ENCODE assay signal across 29 cellular contexts in the genomic region with DNA sequence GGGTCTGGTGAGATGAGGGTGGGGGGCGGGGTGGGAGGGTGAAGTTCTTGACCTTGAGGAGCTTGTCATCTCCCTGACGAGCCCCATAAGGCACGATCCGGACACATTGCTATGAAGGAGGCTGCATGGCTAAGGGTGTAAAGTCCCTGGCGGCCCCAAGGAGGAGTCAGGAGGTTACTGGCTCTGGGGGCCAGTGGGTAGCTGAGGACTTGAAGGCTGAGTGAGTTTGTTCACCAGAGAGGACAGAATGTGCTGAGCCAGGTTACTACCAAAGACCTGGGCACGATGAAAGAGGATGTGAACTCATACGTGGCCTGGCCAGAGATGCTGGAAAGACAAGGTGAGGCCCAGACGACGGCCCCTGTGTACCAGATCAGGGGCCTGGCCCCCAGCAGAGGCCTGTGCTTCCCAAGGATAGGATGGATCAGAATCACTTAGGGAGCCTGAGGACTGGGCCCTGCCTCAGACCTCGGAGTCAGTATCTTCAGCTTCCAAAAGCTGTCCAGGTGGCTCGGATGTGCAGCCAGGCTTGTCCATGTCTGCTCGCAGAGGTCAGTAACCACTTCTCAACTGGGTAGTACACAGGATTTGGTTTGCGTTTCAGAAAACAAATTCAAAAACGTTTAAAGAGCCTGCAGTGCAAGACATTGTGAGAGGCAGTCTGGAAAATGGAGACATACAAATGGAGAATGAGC.
DNase-seq lines count a peak whose midpoint lies in the region; ATAC-seq and TF ChIP-seq lines count a peak whose summit lies in the region.
"Had no signal": no experiment of that assay in that cellular context is flagged by ENCODE, and none has a peak within 500 bp of the region (broad histone marks: within the 10 kb centered on the region; RNA-seq: fewer than 3 reads in every experiment).

No MANE protein-coding gene starts in this region.

- H3K9me3 Mint-ChIP-seq in CD8-positive, alpha-beta T cell, result no peaks in the 10 kb centered on the region
- H3K9me3 Mint-ChIP-seq: activated B cell treated with CpG ODN at 0.5 μM for 24 hours; mesothelial cell of epicardium; natural killer cell; stimulated activated naive B cell treated with anti-CD40 and anti-IgM and Interleukin-4, amounts not matched to agents 10 μg/mL and 1 μg/mL and 100 μg/mL, for 72 hours had no signal

- H3K4me3 ChIP-seq in CD8-positive, alpha-beta T cell (ENCODE audit: low read depth, low read length), result no peak overlapping the region
- H3K4me3 ChIP-seq in lower lobe of right lung, result no peak overlapping the region
- no peak overlapping the region for H3K4me3 ChIP-seq in sigmoid colon
- H3K4me3 ChIP-seq: esophagus muscularis mucosa, gastroesophageal sphincter, GM12878, skin epidermis, thoracic aorta had no signal

- H3K27me3 ChIP-seq in CD8-positive, alpha-beta T cell (ENCODE audit: insufficient read depth, low read length), result no peaks in the 10 kb centered on the region
- no peaks in the 10 kb centered on the region for H3K27me3 ChIP-seq in lower lobe of right lung (ENCODE audit: low read depth)
- H3K27me3 ChIP-seq in sigmoid colon, result no peaks in the 10 kb centered on the region
- H3K27me3 ChIP-seq: esophagus muscularis mucosa, gastroesophageal sphincter had no signal

- CTCF ChIA-PET in CD8-positive, alpha-beta T cell (lab: Charles Lee), result interaction anchor here (1.0 to 2.0 kb wide), 2 partner anchors 16 to 76 kb away, joined by 3 to 6 read pairs; no protein-coding TSS in a partner anchor

- H3K36me3 Mint-ChIP-seq in CD8-positive, alpha-beta T cell, result peaks cover 86% of the 10 kb centered on the region
- H3K36me3 Mint-ChIP-seq: stimulated activated naive B cell treated with anti-CD40 and anti-IgM and Interleukin-4, amounts not matched to agents 10 μg/mL and 1 μg/mL and 100 μg/mL, for 72 hours had no signal

- no peak overlapping the region for H3K27ac ChIP-seq in CD8-positive, alpha-beta T cell (ENCODE audit: low read depth, low read length)
- H3K27ac ChIP-seq in lower lobe of right lung (peak overlapping the region; percentile 56), sigmoid colon (no peak overlapping the region)
- H3K27ac ChIP-seq: 22Rv1, thoracic aorta had no signal

- H3K9me3 ChIP-seq in CD8-positive, alpha-beta T cell (ENCODE audit: low read length), result no peaks in the 10 kb centered on the region
- no peaks in the 10 kb centered on the region for H3K9me3 ChIP-seq in lower lobe of right lung
- H3K9me3 ChIP-seq in sigmoid colon, result no peaks in the 10 kb centered on the region
- H3K9me3 ChIP-seq: Caco-2, esophagus muscularis mucosa, gastroesophageal sphincter, thoracic aorta had no signal

- no peak for ATAC-seq in CD8-positive, alpha-beta T cell
- ATAC-seq in lower lobe of right lung, result no peak
- ATAC-seq: gastroesophageal sphincter; GM12878; natural killer cell; Right ventricle myocardium inferior; stimulated activated naive B cell treated with anti-CD40 and anti-IgM and Interleukin-4, amounts not matched to agents 10 μg/mL and 1 μg/mL and 100 μg/mL, for 72 hours had no signal

- H3K27me3 Mint-ChIP-seq in CD8-positive, alpha-beta T cell (ENCODE audit: low read depth), result no peaks in the 10 kb centered on the region
- H3K27me3 Mint-ChIP-seq: activated B cell treated with CpG ODN at 0.5 μM for 24 hours; stimulated activated naive B cell treated with anti-CD40 and anti-IgM and Interleukin-4, amounts not matched to agents 10 μg/mL and 1 μg/mL and 100 μg/mL, for 72 hours had no signal

- TF ChIP-seq EP300 in sigmoid colon (IDR thresholded peaks at IDR 0.05), result no peak

- peak overlapping the region; percentile 55 for H3K27ac Mint-ChIP-seq in CD8-positive, alpha-beta T cell
- H3K27ac Mint-ChIP-seq: activated B cell treated with CpG ODN at 0.5 μM for 24 hours; natural killer cell; stimulated activated naive B cell treated with anti-CD40 and anti-IgM and Interleukin-4, amounts not matched to agents 10 μg/mL and 1 μg/mL and 100 μg/mL, for 72 hours had no signal

- 90 to 93% methylated on average over 14 of the region's 14 CpGs for WGBS in sigmoid colon, 2 donors

- POLR2A ChIA-PET in CD8-positive, alpha-beta T cell (lab: Charles Lee), result no interaction called here

- H3K4me1 Mint-ChIP-seq in CD8-positive, alpha-beta T cell (ENCODE audit: low read depth), result peaks cover 11% of the 10 kb centered on the region
- H3K4me1 Mint-ChIP-seq: activated B cell treated with CpG ODN at 0.5 μM for 24 hours had no signal

- H3K4me3 Mint-ChIP-seq in CD8-positive, alpha-beta T cell, result no peak overlapping the region
- H3K4me3 Mint-ChIP-seq: activated B cell treated with CpG ODN at 0.5 μM for 24 hours; mesothelial cell of epicardium; natural killer cell; stimulated activated naive B cell treated with anti-CD40 and anti-IgM and Interleukin-4, amounts not matched to agents 10 μg/mL and 1 μg/mL and 100 μg/mL, for 72 hours had no signal

- TF ChIP-seq POLR2A in sigmoid colon (IDR thresholded peaks at IDR 0.05), result no peak

- H3K4me1 ChIP-seq in CD8-positive, alpha-beta T cell (ENCODE audit: insufficient read depth, low read length), result peaks cover 6% of the 10 kb centered on the region
- peaks cover 41% of the 10 kb centered on the region for H3K4me1 ChIP-seq in lower lobe of right lung
- peaks cover 0 to 19% (median 12%) of the 10 kb centered on the region in 4 donors for H3K4me1 ChIP-seq in sigmoid colon
- H3K4me1 ChIP-seq: Caco-2 had no signal

- TF ChIP-seq CTCF in CD8-positive, alpha-beta T cell (IDR thresholded peaks at IDR 0.05), result no peak
- TF ChIP-seq CTCF in lower lobe of right lung (IDR thresholded peaks at IDR 0.05), result no peak
- TF ChIP-seq CTCF in sigmoid colon (IDR thresholded peaks at IDR 0.05), result no peak

- peaks cover 64% of the 10 kb centered on the region for H3K36me3 ChIP-seq in CD8-positive, alpha-beta T cell (ENCODE audit: insufficient read depth, low read length)
- peaks cover 6% of the 10 kb centered on the region for H3K36me3 ChIP-seq in lower lobe of right lung
- H3K36me3 ChIP-seq in sigmoid colon, result peaks cover 0 to 14% (median 2%) of the 10 kb centered on the region in 4 donors
- H3K36me3 ChIP-seq: thoracic aorta had no signal

- intact Hi-C loops in CD8-positive, alpha-beta T cell (cut with DNase I, micrococcal nuclease), result no loop called here
- intact Hi-C loops in lower lobe of right lung (cut with DNase I), result no loop called here
- intact Hi-C loops in sigmoid colon (cut with DNase I), result no loop called here

- DNase-seq in NCI-H146 (lab: John Stamatoyannopoulos, UW) (peak; percentile 53), NCI-H146 treated with DMSO at 0.1 percent for 48 hours (lab: John Stamatoyannopoulos, UW; ENCODE audit: unreplicated experiment) (no peak), lower lobe of right lung (no peak), sigmoid colon (peak; percentile 55), medulla oblongata (ENCODE audit: extremely low spot score) (no peak), epidermal melanocyte (ENCODE audit: insufficient read length, low spot score) (no peak), SW480 (ENCODE audit: low spot score) (no peak)
- no peak for DNase-seq in CD8-positive, alpha-beta T cell
- DNase-seq: activated B cell treated with CpG ODN at 0.5 μM for 24 hours; activated naive CD4-positive, alpha-beta T cell treated with anti-CD3 and anti-CD28 coated beads, Interleukin-2, amount 50 U/mL, for 16 hours; activated T-cell treated with anti-CD3 and anti-CD28 coated beads, Interleukin-2, amount 50 U/mL, for 48 hours; Caco-2; cerebellar nuclear complex; DND-41; effector CD8-positive, alpha-beta T cell; Kasumi-1; natural killer cell; NCI-H2029; stimulated activated CD4-positive, alpha-beta T cell treated with anti-CD3 and anti-CD28 coated beads, Interleukin-2, amount 100 ng/mL, for 24 hours; stimulated activated naive B cell treated with anti-CD40 and anti-IgM and Interleukin-4, amounts not matched to agents 10 μg/mL and 1 μg/mL and 100 μg/mL, for 72 hours; T1000 had no signal

Comparison
In these comparisons a context has a peak if more than half of its experiments do, and no peak if none do; other contexts are left out.
1. DNase-seq: peak in NCI-H146 (single experiment) and sigmoid colon (single experiment); none in NCI-H146 treated with DMSO at 0.1 percent for 48 hours (single experiment), CD8-positive, alpha-beta T cell (0 of 7), lower lobe of right lung (single experiment), medulla oblongata (single experiment), epidermal melanocyte (single experiment) and SW480 (single experiment).